Comparison of ENCODE assay signal across 8 cellular contexts in genomic region chr2:73386342-73386868, GRCh38. TPM values are rescaled to one million over a fixed set of nuclear protein-coding genes. Genes with fewer than 3 reads are reported as not detected.
DNase-seq lines count a peak whose midpoint lies in the region; ATAC-seq and TF ChIP-seq lines count a peak whose summit lies in the region.

No MANE protein-coding gene starts in this region.

- no peaks in the 10 kb centered on the region for H3K27me3 ChIP-seq in CD4-positive, CD25-positive, alpha-beta regulatory T cell (ENCODE audit: control insufficient read depth, insufficient read depth, low read length)
- H3K27me3 ChIP-seq in brain microvascular endothelial cell (replicated peaks) (no peaks in the 10 kb centered on the region), lower lobe of right lung (ENCODE audit: low read depth) (no peaks in the 10 kb centered on the region)

- no peaks in the 10 kb centered on the region for H3K9me3 ChIP-seq in CD4-positive, CD25-positive, alpha-beta regulatory T cell (ENCODE audit: control insufficient read depth in 2 of 2, low read length in 2 of 2)
- no peaks in the 10 kb centered on the region for H3K9me3 ChIP-seq in lower lobe of right lung

- peak overlapping the region; percentile 86 for H3K4me3 ChIP-seq in CD4-positive, CD25-positive, alpha-beta regulatory T cell (ENCODE audit: low read depth, low read length)
- peak overlapping the region; percentile 91 for H3K4me3 ChIP-seq in brain microvascular endothelial cell (ENCODE audit: low read depth, low read length)
- peak overlapping the region; percentile 90 for H3K4me3 ChIP-seq in lower lobe of right lung
- peak overlapping the region; percentile 68 for H3K4me3 ChIP-seq in urinary bladder (ENCODE audit: low read depth, low read length)

- no peak for TF ChIP-seq CTCF in brain microvascular endothelial cell (IDR thresholded peaks at IDR 0.05; ENCODE audit: low read depth, low read length, missing control alignments)
- no peak for TF ChIP-seq CTCF in lower lobe of right lung (IDR thresholded peaks at IDR 0.05)

- in situ Hi-C loops in brain microvascular endothelial cell (cut with HindIII; ENCODE audit: low pct_ligation_motif_present, low sequenced_read_pairs), result no loop called here

- peak overlapping the region; percentile 84 for H3K27ac ChIP-seq in CD4-positive, CD25-positive, alpha-beta regulatory T cell (ENCODE audit: insufficient read depth, low read length, poor library complexity, severe bottlenecking)
- H3K27ac ChIP-seq in brain microvascular endothelial cell (peak overlapping the region; percentile 57), lower lobe of right lung (peak overlapping the region; percentile 89), urinary bladder (ENCODE audit: low read depth) (peak overlapping the region; percentile 58)

- intact Hi-C loops in lower lobe of right lung (cut with DNase I), result no loop called here

- no peaks in the 10 kb centered on the region for H3K36me3 ChIP-seq in CD4-positive, CD25-positive, alpha-beta regulatory T cell (ENCODE audit: control insufficient read depth, insufficient read depth, low read length)
- H3K36me3 ChIP-seq in brain microvascular endothelial cell (replicated peaks), result no peaks in the 10 kb centered on the region
- no peaks in the 10 kb centered on the region for H3K36me3 ChIP-seq in lower lobe of right lung
- H3K36me3 ChIP-seq in urinary bladder (ENCODE audit: insufficient read depth), result no peaks in the 10 kb centered on the region

- H3K4me1 ChIP-seq in CD4-positive, CD25-positive, alpha-beta regulatory T cell (ENCODE audit: control insufficient read depth, insufficient read depth, low read length, poor library complexity, severe bottlenecking), result peaks cover 22% of the 10 kb centered on the region
- H3K4me1 ChIP-seq in lower lobe of right lung (peaks cover 14% of the 10 kb centered on the region), urinary bladder (ENCODE audit: insufficient read depth) (no peaks in the 10 kb centered on the region)

- no peaks in the 10 kb centered on the region for H3K27me3 Mint-ChIP-seq in CD4-positive, CD25-positive, alpha-beta regulatory T cell

- H3K4me3 Mint-ChIP-seq in CD4-positive, CD25-positive, alpha-beta regulatory T cell, result peak overlapping the region; percentile 88 to 94 (median 92)

- peaks cover 0 to 2% (median 0%) of the 10 kb centered on the region in 7 donors for H3K9me3 Mint-ChIP-seq in CD4-positive, CD25-positive, alpha-beta regulatory T cell

- peak overlapping the region; percentile 89 to 93 (median 92) for H3K27ac Mint-ChIP-seq in CD4-positive, CD25-positive, alpha-beta regulatory T cell

- under 1% methylated on average over 24 of the region's 24 CpGs for WGBS in urinary bladder

- H3K4me1 Mint-ChIP-seq in CD4-positive, CD25-positive, alpha-beta regulatory T cell, result peaks cover 14 to 46% (median 34%) of the 10 kb centered on the region in 4 donors

- peak; percentile 0 to 1 for ATAC-seq in CD4-positive, CD25-positive, alpha-beta regulatory T cell (ENCODE audit: low read depth in 2 of 2)
- peak; percentile 5 for ATAC-seq in GM19397 (IDR thresholded peaks at IDR 0.05; ENCODE audit: unreplicated experiment)
- peak; percentile 4 to 13 for ATAC-seq in lower lobe of right lung
- no peak for ATAC-seq in HG03039 (IDR thresholded peaks at IDR 0.05; ENCODE audit: unreplicated experiment)

- peaks cover 7% of the 10 kb centered on the region for H3K36me3 Mint-ChIP-seq in CD4-positive, CD25-positive, alpha-beta regulatory T cell

- no peak for DNase-seq in CD4-positive, CD25-positive, alpha-beta regulatory T cell
- DNase-seq in HT-29 (ENCODE audit: low spot score) (peak; percentile 80), brain microvascular endothelial cell (no peak), lower lobe of right lung (no peak), dermis blood vessel endothelial cell (no peak)

RNA-seq across cellular contexts. Expression of gene ALMS1, which starts 0.8 kb away (rescaled TPM):
- 29.3 TPM for total RNA-seq in CD4-positive, CD25-positive, alpha-beta regulatory T cell
- 1 to 10 TPM; 1.6 to 3.0 (median 2.6) TPM for polyA plus RNA-seq in CD4-positive, CD25-positive, alpha-beta regulatory T cell
- 13.9 and 18.2 TPM in 2 replicates for total RNA-seq in HT-29 (2014; rRNA removed; shearing (Covaris generic))
- total RNA-seq in lower lobe of right lung, result 22.0 TPM
- total RNA-seq in urinary bladder, result 65.1 TPM
- polyA plus RNA-seq in urinary bladder, result 10.7 TPM
- total RNA-seq in dermis blood vessel endothelial cell, result 10.6 and 13.7 TPM in 2 replicates
